In the genomic region with DNA sequence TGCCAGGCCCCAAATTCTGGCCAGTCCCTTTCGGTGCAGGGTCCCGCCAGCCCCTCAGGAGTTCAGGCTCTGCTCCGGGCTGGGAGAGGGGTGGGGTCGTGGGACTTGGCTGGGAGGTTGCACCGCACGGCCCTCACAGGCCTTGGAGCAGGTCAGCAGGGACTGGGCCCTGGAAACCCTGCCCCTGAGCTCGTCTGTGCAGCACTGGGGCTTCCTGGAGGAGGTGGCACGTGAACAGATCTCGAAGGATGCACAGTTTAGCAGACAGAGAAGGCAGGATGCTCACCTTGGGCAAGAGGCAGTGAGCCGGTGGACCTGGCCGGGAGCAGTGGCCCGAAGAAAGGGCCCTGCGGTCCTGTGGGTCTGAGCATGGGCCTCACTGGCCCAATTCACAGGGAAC, we compare ENCODE assay signal across 22 cellular contexts.
"Had no signal": no experiment of that assay in that cellular context is flagged by ENCODE, and none has a peak within 500 bp of the region (broad histone marks: within the 10 kb centered on the region; RNA-seq: fewer than 3 reads in every experiment).

No MANE protein-coding gene starts in this region.

- H3K27me3 ChIP-seq: hepatocyte had no signal

- H3K9me3 ChIP-seq: esophagus muscularis mucosa, gastroesophageal sphincter, heart left ventricle, left lung, lower lobe of right lung, mucosa of descending colon had no signal

- H3K4me3 ChIP-seq: coronary artery, dorsolateral prefrontal cortex, esophagus muscularis mucosa, gastroesophageal sphincter, heart left ventricle, hepatocyte, left lung, lower lobe of right lung, mucosa of descending colon had no signal

- FAIRE-seq: colon, endothelial cell of umbilical vein, frontal cortex, islet of Langerhans, keratinocyte had no signal

- H3K79me2 ChIP-seq: hepatocyte had no signal

- H3K4me2 ChIP-seq: hepatocyte had no signal

- ATAC-seq: foreskin keratinocyte, gastroesophageal sphincter, left lung, lower lobe of right lung, mucosa of descending colon had no signal

- H3K36me3 ChIP-seq: esophagus muscularis mucosa, gastroesophageal sphincter, heart left ventricle, left lung, lower lobe of right lung had no signal

- H2AFZ ChIP-seq: hepatocyte had no signal

- DNase-seq: dermis blood vessel endothelial cell; dorsolateral prefrontal cortex; effector CD4-positive, alpha-beta T cell; effector memory CD4-positive, alpha-beta T cell; foreskin keratinocyte; heart left ventricle; hypothalamus; left cardiac atrium; left lung; left ventricle myocardium superior; lower lobe of right lung; mesenchymal stem cell; mucosa of descending colon had no signal

- H3K27ac ChIP-seq: coronary artery, dorsolateral prefrontal cortex, foreskin keratinocyte, gastroesophageal sphincter, hepatocyte, left lung, lower lobe of right lung had no signal
